Comparison of ENCODE assay signal across 1 cellular context in genomic region chr10:6796231-6796630, GRCh38.
TF ChIP-seq lines count a peak whose summit lies in the region.

No MANE protein-coding gene starts in this region.

TF ChIP-seq in WTC11, 78 proteins besides CTCF, POLR2A, EP300 and RAD21 (continued from another document):
- TF ChIP-seq PREB (CRISPR knock-in tag; IDR thresholded peaks at IDR 0.05; ENCODE audit: borderline replicate concordance), result no peak
- TF ChIP-seq EMX1 (CRISPR knock-in tag; IDR thresholded peaks at IDR 0.05), result 0 out of 2 replicates have a peak, but pooled peaks have one; percentile 7
- TF ChIP-seq PRDM15 (CRISPR knock-in tag; IDR thresholded peaks at IDR 0.05), result no peak
- TF ChIP-seq AR (CRISPR knock-in tag; IDR thresholded peaks at IDR 0.05), result peak; percentile 82
- TF ChIP-seq JUN (CRISPR knock-in tag; IDR thresholded peaks at IDR 0.05), result no peak
- no peak for TF ChIP-seq FOXP4 (CRISPR knock-in tag; IDR thresholded peaks at IDR 0.05)
- TF ChIP-seq IRF1 (CRISPR knock-in tag; IDR thresholded peaks at IDR 0.05), result no peak
